ENCODE assay signal across 11 cellular contexts in genomic region chr20:2131366-2131765, GRCh38. TPM values are rescaled to one million over a fixed set of nuclear protein-coding genes. Genes with fewer than 3 reads are reported as not detected.
DNase-seq lines count a peak whose midpoint lies in the region; ATAC-seq and TF ChIP-seq lines count a peak whose summit lies in the region.
"Had no signal": no experiment of that assay in that cellular context is flagged by ENCODE, and none has a peak within 500 bp of the region (broad histone marks: within the 10 kb centered on the region; RNA-seq: fewer than 3 reads in every experiment).

No MANE protein-coding gene starts in this region.

- H3K4me1 Mint-ChIP-seq in WTC11 = peaks cover 41% of the 10 kb centered on the region

- TF ChIP-seq POLR2A in sigmoid colon (IDR thresholded peaks at IDR 0.05) = no peak

- TF ChIP-seq EP300 in sigmoid colon (IDR thresholded peaks at IDR 0.05) = no peak

- ATAC-seq in WTC11 (no peak), GM19397 (IDR thresholded peaks at IDR 0.05; ENCODE audit: unreplicated experiment) (no peak)
- ATAC-seq: K562 had no signal

- H3K4me1 ChIP-seq in sigmoid colon = peaks cover 0 to 77% (median 63%) of the 10 kb centered on the region in 4 donors
- H3K4me1 ChIP-seq: prostate gland had no signal

- H3K4me3 ChIP-seq in epithelial cell of esophagus (ENCODE audit: low read length) = no peak overlapping the region
- H3K4me3 ChIP-seq in sigmoid colon = no peak overlapping the region
- H3K4me3 ChIP-seq: K562, prostate gland had no signal

- POLR2A ChIA-PET in RWPE1 (lab: Yijun Ruan, JAX; ENCODE audit: low non-redundant PET) = no interaction called here
- POLR2A ChIA-PET in WTC11 (lab: Charles Lee) = interaction anchor here (1.2 kb wide), 1 partner anchor 29 kb away, joined by 4 read pairs; the partner anchor contains the start of gene STK35

- peaks cover 0 to 8% (median 0%) of the 10 kb centered on the region in 4 donors for H3K36me3 ChIP-seq in sigmoid colon
- H3K36me3 ChIP-seq: prostate gland had no signal

- CTCF ChIA-PET in RWPE1 (lab: Yijun Ruan, JAX) = interaction anchor here (0.8 to 2.2 kb wide), 2 partner anchors 41 to 354 kb away, joined by 5 to 6 read pairs; no protein-coding TSS in a partner anchor
- CTCF ChIA-PET in WTC11 (lab: Charles Lee) = interaction anchor here (0.7 to 2.3 kb wide), 2 partner anchors 17 to 41 kb away, joined by 3 to 9 read pairs; no protein-coding TSS in a partner anchor

- no peaks in the 10 kb centered on the region for H3K9me3 Mint-ChIP-seq in WTC11

- WGBS in sigmoid colon, 2 donors = 98% methylated on average over 3 of the region's 3 CpGs

- DNase-seq in HCEC 1CT (peak; percentile 66), RWPE1 (ENCODE audit: low spot score) (peak; percentile 38), epithelial cell of esophagus (ENCODE audit: low read depth) (peak; percentile 80), sigmoid colon (peak; percentile 26), WTC11 (ENCODE audit: low spot score) (no peak), NCI-H2196 (lab: John Stamatoyannopoulos, UW; ENCODE audit: unreplicated experiment) (no peak)
- DNase-seq: COR-L47, NCI-H2081 treated with DMSO at 0.1 percent for 48 hours had no signal

- H3K27ac Mint-ChIP-seq in WTC11 = no peak overlapping the region

- intact Hi-C loops in sigmoid colon (cut with DNase I) = no loop called here

- no peaks in the 10 kb centered on the region for H3K9me3 ChIP-seq in sigmoid colon
- H3K9me3 ChIP-seq: prostate gland had no signal

- TF ChIP-seq CTCF in RWPE1 (conservative IDR thresholded peaks at IDR 0.05; ENCODE audit: low read depth) (no peak), epithelial cell of esophagus (IDR thresholded peaks at IDR 0.05; ENCODE audit: insufficient read depth, low read depth, low read length, missing control alignments) (no peak), sigmoid colon (IDR thresholded peaks at IDR 0.05) (no peak), WTC11 (IDR thresholded peaks at IDR 0.05) (no peak)

- no peaks in the 10 kb centered on the region for H3K36me3 Mint-ChIP-seq in WTC11

- H3K27ac ChIP-seq in RWPE1 = peak overlapping the region; percentile 72; the same call in 1 of the 2 replicates
- H3K27ac ChIP-seq in sigmoid colon = peak overlapping the region in 3 of 4 donors; percentile 46 to 70 (median 59)
- H3K27ac ChIP-seq: prostate gland had no signal

- H3K27me3 Mint-ChIP-seq in WTC11 (ENCODE audit: low read depth) = no peaks in the 10 kb centered on the region

- no peaks in the 10 kb centered on the region for H3K27me3 ChIP-seq in sigmoid colon

- no peak overlapping the region for H3K4me3 Mint-ChIP-seq in WTC11

TF ChIP-seq in WTC11, 78 proteins besides CTCF, POLR2A, EP300 and RAD21:
- TF ChIP-seq, protein P1, sequence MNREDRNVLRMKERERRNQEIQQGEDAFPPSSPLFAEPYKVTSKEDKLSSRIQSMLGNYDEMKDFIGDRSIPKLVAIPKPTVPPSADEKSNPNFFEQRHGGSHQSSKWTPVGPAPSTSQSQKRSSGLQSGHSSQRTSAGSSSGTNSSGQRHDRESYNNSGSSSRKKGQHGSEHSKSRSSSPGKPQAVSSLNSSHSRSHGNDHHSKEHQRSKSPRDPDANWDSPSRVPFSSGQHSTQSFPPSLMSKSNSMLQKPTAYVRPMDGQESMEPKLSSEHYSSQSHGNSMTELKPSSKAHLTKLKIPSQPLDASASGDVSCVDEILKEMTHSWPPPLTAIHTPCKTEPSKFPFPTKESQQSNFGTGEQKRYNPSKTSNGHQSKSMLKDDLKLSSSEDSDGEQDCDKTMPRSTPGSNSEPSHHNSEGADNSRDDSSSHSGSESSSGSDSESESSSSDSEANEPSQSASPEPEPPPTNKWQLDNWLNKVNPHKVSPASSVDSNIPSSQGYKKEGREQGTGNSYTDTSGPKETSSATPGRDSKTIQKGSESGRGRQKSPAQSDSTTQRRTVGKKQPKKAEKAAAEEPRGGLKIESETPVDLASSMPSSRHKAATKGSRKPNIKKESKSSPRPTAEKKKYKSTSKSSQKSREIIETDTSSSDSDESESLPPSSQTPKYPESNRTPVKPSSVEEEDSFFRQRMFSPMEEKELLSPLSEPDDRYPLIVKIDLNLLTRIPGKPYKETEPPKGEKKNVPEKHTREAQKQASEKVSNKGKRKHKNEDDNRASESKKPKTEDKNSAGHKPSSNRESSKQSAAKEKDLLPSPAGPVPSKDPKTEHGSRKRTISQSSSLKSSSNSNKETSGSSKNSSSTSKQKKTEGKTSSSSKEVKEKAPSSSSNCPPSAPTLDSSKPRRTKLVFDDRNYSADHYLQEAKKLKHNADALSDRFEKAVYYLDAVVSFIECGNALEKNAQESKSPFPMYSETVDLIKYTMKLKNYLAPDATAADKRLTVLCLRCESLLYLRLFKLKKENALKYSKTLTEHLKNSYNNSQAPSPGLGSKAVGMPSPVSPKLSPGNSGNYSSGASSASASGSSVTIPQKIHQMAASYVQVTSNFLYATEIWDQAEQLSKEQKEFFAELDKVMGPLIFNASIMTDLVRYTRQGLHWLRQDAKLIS (CRISPR knock-in tag; IDR thresholded peaks at IDR 0.05; ENCODE audit: borderline replicate concordance) = no peak
- no peak for TF ChIP-seq ZNF263 (CRISPR knock-in tag; IDR thresholded peaks at IDR 0.05; ENCODE audit: low read depth)
- TF ChIP-seq PRRX2 (CRISPR knock-in tag; IDR thresholded peaks at IDR 0.05) = no peak
- no peak for TF ChIP-seq CBFB (CRISPR knock-in tag; IDR thresholded peaks at IDR 0.05; ENCODE audit: low read depth)
- no peak for TF ChIP-seq ZSCAN18 (CRISPR knock-in tag; IDR thresholded peaks at IDR 0.05)
- no peak for TF ChIP-seq USF1 (CRISPR knock-in tag; IDR thresholded peaks at IDR 0.05)

RNA-seq across cellular contexts. Expression of gene STK35, which starts 29.7 kb away (rescaled TPM):
- total RNA-seq in sigmoid colon = 10 to 100 TPM; 12.5 to 16.8 (median 13.7) TPM
- 10 to 100 TPM in 1 of 3 donors, 1 to 10 TPM in 2; 4.8 to 14.4 (median 9.9) TPM for polyA plus RNA-seq in sigmoid colon
- 35.8 to 37.2 TPM (median 35.9 TPM) in 3 replicates for total RNA-seq in WTC11 (2021)

Comparison
In these comparisons a context has a peak if more than half of its experiments do, and no peak if none do; other contexts are left out.
1. DNase-seq: peak in HCEC 1CT (single experiment), RWPE1 (single experiment), epithelial cell of esophagus (single experiment) and sigmoid colon (single experiment); none in WTC11 (single experiment) and NCI-H2196 (single experiment).